Comparison of ENCODE assay signal across 10 cellular contexts in the genomic region with DNA sequence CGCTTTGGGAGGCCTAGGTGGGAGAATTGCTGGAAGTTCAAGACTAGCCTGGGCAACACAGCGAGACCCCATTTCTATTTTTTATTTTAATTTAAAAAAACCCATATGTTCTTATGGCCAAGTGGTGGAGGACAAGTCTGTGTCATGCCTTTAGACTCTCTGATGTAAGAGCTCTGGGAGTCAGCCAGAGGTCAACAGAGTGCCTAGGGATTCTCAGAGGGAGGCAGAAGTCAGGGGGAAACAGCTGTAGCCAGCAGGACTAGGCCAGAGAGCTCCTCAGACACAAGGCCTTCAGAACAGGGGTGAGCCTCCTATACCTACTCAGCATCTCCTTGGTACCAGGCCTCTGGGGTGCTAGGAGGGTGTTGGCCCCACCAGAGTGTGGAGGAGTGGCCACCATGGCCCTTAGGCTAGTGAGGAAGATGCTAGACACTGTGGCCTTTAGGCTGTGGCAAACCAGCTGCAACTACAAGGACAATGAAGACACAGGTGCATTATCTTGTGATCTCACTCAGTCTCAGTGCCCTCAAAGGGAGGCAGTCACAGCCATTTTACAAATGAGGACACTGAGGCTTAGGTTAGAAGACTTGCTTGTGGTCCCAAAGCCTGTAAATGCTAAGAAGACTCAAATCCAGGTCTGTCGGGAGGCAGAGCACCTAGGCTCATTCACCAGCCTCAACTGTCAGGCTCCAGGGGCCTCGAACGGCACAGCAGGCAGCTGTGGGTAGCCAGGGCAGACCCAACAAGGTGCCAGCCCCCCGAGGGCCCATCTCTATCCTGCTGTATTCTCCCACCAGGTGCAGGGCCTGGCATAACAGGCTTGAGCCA. TPM values are rescaled to one million over a fixed set of nuclear protein-coding genes. Genes with fewer than 3 reads are reported as not detected.
DNase-seq lines count a peak whose midpoint lies in the region; ATAC-seq and TF ChIP-seq lines count a peak whose summit lies in the region.
"Had no signal": no experiment of that assay in that cellular context is flagged by ENCODE, and none has a peak within 500 bp of the region (broad histone marks: within the 10 kb centered on the region; RNA-seq: fewer than 3 reads in every experiment).

No MANE protein-coding gene starts in this region.

- H3K27ac ChIP-seq in caudate nucleus (ENCODE audit: low read depth, low read length): no peak overlapping the region
- H3K27ac ChIP-seq: ascending aorta had no signal

- intact Hi-C loops in natural killer cell (cut with micrococcal nuclease): no loop called here

- no peaks in the 10 kb centered on the region for H3K36me3 Mint-ChIP-seq in natural killer cell

- no peak for TF ChIP-seq POLR2A in NB4 (IDR thresholded peaks at IDR 0.05; ENCODE audit: extremely low read depth, insufficient read length)

- H3K27me3 Mint-ChIP-seq in natural killer cell (ENCODE audit: low read depth in 2 of 2): peaks cover 0 to 4% of the 10 kb centered on the region in 2 donors

- H3K4me1 Mint-ChIP-seq in natural killer cell: peaks cover 0 to 4% of the 10 kb centered on the region in 2 donors

- TF ChIP-seq CTCF in NB4 (IDR thresholded peaks at IDR 0.05; ENCODE audit: low read depth, low read length) (no peak), natural killer cell (IDR thresholded peaks at IDR 0.05) (no peak)

- DNase-seq in ELR (ENCODE audit: low read depth): peak; percentile 65
- peak; percentile 38 for DNase-seq in NB4 (ENCODE audit: low read depth)
- peak; percentile 89 for DNase-seq in fibroblast of peridontal ligament (ENCODE audit: extremely low read depth)
- peak; percentile 32 for DNase-seq in renal cortical epithelial cell (ENCODE audit: low read depth)
- DNase-seq in caudate nucleus (lab: John Stamatoyannopoulos, UW): no peak
- DNase-seq in activated T-cell treated with anti-CD3 and anti-CD28 coated beads for 4 hours: no peak
- DNase-seq in natural killer cell: no peak

- no peaks in the 10 kb centered on the region for H3K9me3 Mint-ChIP-seq in natural killer cell

- no peak overlapping the region for H3K27ac Mint-ChIP-seq in natural killer cell

- ATAC-seq in GM18517 (IDR thresholded peaks at IDR 0.05; ENCODE audit: unreplicated experiment): no peak
- no peak for ATAC-seq in natural killer cell

- H3K4me3 Mint-ChIP-seq in natural killer cell: no peak overlapping the region

- H3K4me3 ChIP-seq in NB4 (ENCODE audit: low read depth, low read length): no peak overlapping the region
- H3K4me3 ChIP-seq: ascending aorta had no signal

RNA-seq across cellular contexts. Expression of a gene that starts 5.0 kb away (rescaled TPM):
- not detected in 2 replicates for total RNA-seq in renal cortical epithelial cell
- total RNA-seq in natural killer cell: under 1 TPM in 1 of 3 donors, not detected in 2; 0.35 TPM
- total RNA-seq: ascending aorta, G401 had no signal

RNA-seq across cellular contexts. Expression of a gene that starts 16.6 kb away (rescaled TPM):
- total RNA-seq in renal cortical epithelial cell (not detected in 2 replicates), natural killer cell (10 to 100 TPM in 1 of 3 donors, 1 to 10 TPM in 1, under 1 TPM in 1; 0.66 to 12.4 (median 1.7) TPM)
- total RNA-seq: ascending aorta, G401 had no signal

RNA-seq across cellular contexts. Expression of a gene that starts 30.4 kb away (rescaled TPM):
- 6.4 and 21.2 TPM in 2 replicates for total RNA-seq in renal cortical epithelial cell
- 10 to 100 TPM; 10.6 to 12.5 (median 10.7) TPM for total RNA-seq in natural killer cell

RNA-seq across cellular contexts. Expression of a gene that starts 34.0 kb away (rescaled TPM):
- total RNA-seq in renal cortical epithelial cell (32.6 and 49.8 TPM in 2 replicates), natural killer cell (10 to 100 TPM; 61.0 to 69.7 (median 67.5) TPM)

RNA-seq across cellular contexts. Expression of a gene that starts 41.6 kb away (rescaled TPM):
- total RNA-seq in renal cortical epithelial cell (18.6 and 37.7 TPM in 2 replicates), natural killer cell (100 to 1,000 TPM in 1 of 3 donors, 10 to 100 TPM in 2; 89.3 to 102 (median 96.8) TPM)

Comparison
In these comparisons a context has a peak if more than half of its experiments do, and no peak if none do; other contexts are left out.
1. DNase-seq: peak in ELR (single experiment), NB4 (single experiment), fibroblast of peridontal ligament (single experiment) and renal cortical epithelial cell (single experiment); none in caudate nucleus (0 of 61), activated T-cell treated with anti-CD3 and anti-CD28 coated beads for 4 hours (single experiment) and natural killer cell (single experiment).